ENCODE assay signal across 10 cellular contexts in genomic region chr2:145186303-145186702, GRCh38.
A peak's percentile ranks its signal among the peaks of the same experiment; 100 is the strongest.
DNase-seq lines count a peak whose midpoint lies in the region; ATAC-seq and TF ChIP-seq lines count a peak whose summit lies in the region.
"Had no signal": no experiment of that assay in that cellular context is flagged by ENCODE, and none has a peak within 500 bp of the region (broad histone marks: within the 10 kb centered on the region; RNA-seq: fewer than 3 reads in every experiment).

No MANE protein-coding gene starts in this region.

- H3K4me1 ChIP-seq in testis, result no peaks in the 10 kb centered on the region
- peaks cover 0 to 9% (median 0%) of the 10 kb centered on the region in 6 donors for H3K4me1 ChIP-seq in spleen

- TF ChIP-seq POLR2A in testis (IDR thresholded peaks at IDR 0.05), result no peak
- no peak for TF ChIP-seq POLR2A in spleen (IDR thresholded peaks at IDR 0.05)

- no peak overlapping the region for H3K4me3 Mint-ChIP-seq in activated naive CD4-positive, alpha-beta T cell treated with anti-CD3 and anti-CD28 coated beads for 36 hours

- H3K4me1 Mint-ChIP-seq in activated naive CD4-positive, alpha-beta T cell treated with anti-CD3 and anti-CD28 coated beads for 36 hours (ENCODE audit: low read depth), result no peaks in the 10 kb centered on the region

- intact Hi-C loops in testis (cut with DNase I; ENCODE audit: low total_unique reads) (no loop called here), spleen (cut with DNase I; ENCODE audit: low total_unique reads) (no loop called here)
- intact Hi-C loops in activated naive CD4-positive, alpha-beta T cell treated with anti-CD3 and anti-CD28 coated beads for 36 hours (cut with micrococcal nuclease), result no loop called here

- H3K27ac ChIP-seq in testis (no peak overlapping the region), spleen (no peak overlapping the region)
- H3K27ac ChIP-seq: PC-9 had no signal

- CTCF ChIA-PET in activated naive CD4-positive, alpha-beta T cell treated with anti-CD3 and anti-CD28 coated beads for 36 hours (lab: Charles Lee), result no interaction called here

- TF ChIP-seq CTCF in fibroblast of mammary gland (conservative IDR thresholded peaks at IDR 0.05; ENCODE audit: control insufficient read depth, insufficient read depth, low read depth, low read length) (peak; percentile 41), testis (IDR thresholded peaks at IDR 0.05) (peak in 2 of 3 experiments; percentile 8 to 38), spleen (IDR thresholded peaks at IDR 0.05 in 8 of 11, conservative IDR thresholded peaks at IDR 0.05 in 3 of 11) (peak in 1 of 11 experiments; percentile 15)

- peaks cover 2% of the 10 kb centered on the region for H3K27me3 Mint-ChIP-seq in activated naive CD4-positive, alpha-beta T cell treated with anti-CD3 and anti-CD28 coated beads for 36 hours (ENCODE audit: low read depth)

- H3K27ac Mint-ChIP-seq in activated naive CD4-positive, alpha-beta T cell treated with anti-CD3 and anti-CD28 coated beads for 36 hours, result no peak overlapping the region

- ATAC-seq in GM19351 (IDR thresholded peaks at IDR 0.05; ENCODE audit: unreplicated experiment), result peak; percentile 51

- H3K36me3 ChIP-seq in testis (ENCODE audit: low read depth, missing control alignments) (no peaks in the 10 kb centered on the region), spleen (no peaks in the 10 kb centered on the region)

- no peaks in the 10 kb centered on the region for H3K27me3 ChIP-seq in testis
- no peaks in the 10 kb centered on the region for H3K27me3 ChIP-seq in spleen (replicated peaks in 1 of 7)

- no peaks in the 10 kb centered on the region for H3K36me3 Mint-ChIP-seq in activated naive CD4-positive, alpha-beta T cell treated with anti-CD3 and anti-CD28 coated beads for 36 hours (ENCODE audit: low read depth)

- no peaks in the 10 kb centered on the region for H3K9me3 ChIP-seq in testis
- H3K9me3 ChIP-seq in spleen, result no peaks in the 10 kb centered on the region

- 52 to 64% methylated on average over 4 of the region's 4 CpGs for WGBS in testis, 2 donors
- 66 to 80% (median 69%) methylated on average over 4 of the region's 4 CpGs for WGBS in spleen, 5 donors

- no peak overlapping the region for H3K4me3 ChIP-seq in fibroblast of mammary gland (ENCODE audit: control insufficient read depth, low read depth, low read length)
- H3K4me3 ChIP-seq in testis, result no peak overlapping the region
- H3K4me3 ChIP-seq in spleen, result no peak overlapping the region
- H3K4me3 ChIP-seq: PC-9 had no signal

- H3K9me3 Mint-ChIP-seq in activated naive CD4-positive, alpha-beta T cell treated with anti-CD3 and anti-CD28 coated beads for 36 hours, result peaks cover 2% of the 10 kb centered on the region

- DNase-seq in MV-4-11 (lab: John Stamatoyannopoulos, UW) (peak; percentile 50), fibroblast of mammary gland (ENCODE audit: low read depth) (peak; percentile 80), testis (no peak), spleen (no peak), SKM-1 treated with dmso at 0.1 percent for 144 hours (lab: John Stamatoyannopoulos, UW; ENCODE audit: unreplicated experiment) (no peak)
- DNase-seq in activated naive CD4-positive, alpha-beta T cell treated with anti-CD3 and anti-CD28 coated beads for 36 hours, result no peak
- DNase-seq: activated CD4-positive, alpha-beta T cell treated with anti-CD3 and anti-CD28 coated beads, Interleukin-2, amount 50 U/mL, for 1 hour; NCI-H1092; PC-9 had no signal

Comparison
In these comparisons a context has a peak if more than half of its experiments do, and no peak if none do; other contexts are left out.
1. DNase-seq: peak in MV-4-11 (single experiment) and fibroblast of mammary gland (single experiment); none in testis (single experiment), spleen (single experiment), activated naive CD4-positive, alpha-beta T cell treated with anti-CD3 and anti-CD28 coated beads for 36 hours (single experiment) and SKM-1 treated with dmso at 0.1 percent for 144 hours (single experiment).